ENCODE assay signal across 12 cellular contexts in genomic region chr1:226642421-226642820, GRCh38.
DNase-seq lines count a peak whose midpoint lies in the region; FAIRE-seq and TF ChIP-seq lines count a peak whose summit lies in the region.
"Had no signal": no experiment of that assay in that cellular context is flagged by ENCODE, and none has a peak within 500 bp of the region (broad histone marks: within the 10 kb centered on the region; RNA-seq: fewer than 3 reads in every experiment).

No MANE protein-coding gene starts in this region.

- H3K36me3 ChIP-seq in SJCRH30 (peaks cover 29% of the 10 kb centered on the region), kidney (ENCODE audit: control insufficient read depth in 1 of 2, insufficient read depth in 2 of 2, low read length in 2 of 2) (peaks cover 9 to 19% of the 10 kb centered on the region in 2 donors), stomach (peaks cover 39 to 87% (median 79%) of the 10 kb centered on the region in 4 donors)

- no peak for TF ChIP-seq EP300 in stomach (IDR thresholded peaks at IDR 0.05)

- TF ChIP-seq CTCF in kidney (IDR thresholded peaks at IDR 0.05; ENCODE audit: borderline replicate concordance, extremely low read depth, insufficient read depth) (no peak), stomach (IDR thresholded peaks at IDR 0.05) (no peak)

- H3K9ac ChIP-seq in kidney (ENCODE audit: low read length in 2 of 2), result no peak overlapping the region

- no peaks in the 10 kb centered on the region for H3K27me3 ChIP-seq in SJCRH30
- no peaks in the 10 kb centered on the region for H3K27me3 ChIP-seq in stomach

- no peaks in the 10 kb centered on the region for H3K9me3 ChIP-seq in SJCRH30 (replicated peaks)
- no peaks in the 10 kb centered on the region for H3K9me3 ChIP-seq in kidney (ENCODE audit: control insufficient read depth in 1 of 2, low read length in 2 of 2)
- H3K9me3 ChIP-seq in stomach, result no peaks in the 10 kb centered on the region

- intact Hi-C loops in kidney (cut with DNase I) (no loop called here), stomach (cut with DNase I; ENCODE audit: low total_unique reads) (no loop called here)

- H3K4me3 ChIP-seq in SJCRH30 (no peak overlapping the region), kidney (ENCODE audit: low read length in 2 of 2) (no peak overlapping the region), stomach (no peak overlapping the region)

- no peak for TF ChIP-seq POLR2A in stomach (IDR thresholded peaks at IDR 0.05)

- FAIRE-seq in kidney (lab: Jason Lieb, UNC), result no peak

- peak; percentile 57 for DNase-seq in activated effector memory CD4-positive, alpha-beta T cell treated with anti-CD3 and anti-CD28 coated beads, Interleukin-2, amount 50 U/mL, for 16 hours
- no peak for DNase-seq in activated effector memory CD4-positive, alpha-beta T cell treated with Interleukin-2 at 50 U/mL for 16 hours
- DNase-seq in SJCRH30 (no peak), kidney (peak; percentile 59), stomach (no peak), hepatic stellate cell (ENCODE audit: low spot score) (no peak), DMS114 treated with DMSO at 0.1 percent for 48 hours (lab: John Stamatoyannopoulos, UW; ENCODE audit: unreplicated experiment) (no peak), HuH-7 (ENCODE audit: low spot score) (no peak)
- DNase-seq: NCI-H2029, nephron progenitor cell, RPMI8226, T-helper 9 cell had no signal

- 91 to 98% (median 95%) methylated on average over 6 to 8 of the region's 8 CpGs for WGBS in stomach, 5 donors

- H3K27ac ChIP-seq in SJCRH30 (peak overlapping the region; percentile 80), kidney (ENCODE audit: low read depth in 2 of 2, low read length in 2 of 2) (no peak overlapping the region), stomach (peak overlapping the region in 3 of 5 donors; percentile 10 to 85 (median 46))

- peaks cover 63% of the 10 kb centered on the region for H3K4me1 ChIP-seq in SJCRH30
- no peaks in the 10 kb centered on the region for H3K4me1 ChIP-seq in kidney (ENCODE audit: control insufficient read depth in 1 of 2, insufficient read depth in 1 of 2, low read depth in 1 of 2, low read length in 2 of 2)
- H3K4me1 ChIP-seq in stomach, result peaks cover 10 to 56% (median 32%) of the 10 kb centered on the region in 4 donors

Comparison
In these comparisons a context has a peak if more than half of its experiments do, and no peak if none do; other contexts are left out.
1. DNase-seq: peak in activated effector memory CD4-positive, alpha-beta T cell treated with anti-CD3 and anti-CD28 coated beads, Interleukin-2, amount 50 U/mL, for 16 hours (single experiment) and kidney (single experiment); none in activated effector memory CD4-positive, alpha-beta T cell treated with Interleukin-2 at 50 U/mL for 16 hours (single experiment), SJCRH30 (0 of 2), stomach (single experiment), hepatic stellate cell (single experiment), DMS114 treated with DMSO at 0.1 percent for 48 hours (single experiment) and HuH-7 (single experiment).
2. H3K27ac ChIP-seq: peak in SJCRH30 (single experiment) and stomach (3 of 5); none in kidney (0 of 2).